Comparison of ENCODE assay signal across 10 cellular contexts in the genomic region with DNA sequence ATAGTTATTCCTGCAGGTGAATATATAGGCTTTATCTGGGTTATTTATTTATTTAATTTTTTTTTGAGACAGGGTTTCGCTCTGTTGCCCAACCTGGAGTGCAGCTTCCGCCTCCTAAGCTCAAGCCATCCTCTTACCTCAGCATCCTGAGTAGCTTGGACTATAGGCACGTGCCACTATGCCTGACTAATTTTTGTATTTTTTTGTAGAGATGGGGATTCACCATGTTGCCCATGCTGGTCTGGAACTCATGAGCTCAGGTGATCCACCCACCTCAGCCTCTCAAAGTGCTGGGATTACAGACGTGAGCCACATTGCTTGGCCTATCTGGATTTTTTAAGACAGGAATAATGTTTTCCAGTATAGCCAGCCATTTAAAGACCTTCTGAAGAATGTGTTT. TPM values are rescaled to one million over a fixed set of nuclear protein-coding genes. Genes with fewer than 3 reads are reported as not detected.
DNase-seq lines count a peak whose midpoint lies in the region; ATAC-seq and TF ChIP-seq lines count a peak whose summit lies in the region.
"Had no signal": no experiment of that assay in that cellular context is flagged by ENCODE, and none has a peak within 500 bp of the region (broad histone marks: within the 10 kb centered on the region; RNA-seq: fewer than 3 reads in every experiment).

No MANE protein-coding gene starts in this region.

- peak overlapping the region; percentile 90 to 99 (median 97) for H3K4me3 Mint-ChIP-seq in nephron

- H3K9me3 Mint-ChIP-seq in nephron = no peaks in the 10 kb centered on the region

- H3K79me2 ChIP-seq in Loucy (ENCODE audit: insufficient read depth, low read length) = peaks cover 63% of the 10 kb centered on the region

- no peak for ATAC-seq in HG03280 (IDR thresholded peaks at IDR 0.05; ENCODE audit: unreplicated experiment)
- ATAC-seq in GM21381 (IDR thresholded peaks at IDR 0.05; ENCODE audit: unreplicated experiment) = no peak
- ATAC-seq: left cardiac atrium had no signal

- H3K27ac Mint-ChIP-seq in nephron = peak overlapping the region in 1 of 3 experiments; percentile 3

- no peak overlapping the region for H2AFZ ChIP-seq in Loucy (ENCODE audit: low read length)

- no peak overlapping the region for H3K27ac ChIP-seq in Peyer's patch

- peaks cover 54% of the 10 kb centered on the region for H3K36me3 Mint-ChIP-seq in nephron (ENCODE audit: low read depth)

- peaks cover 25% of the 10 kb centered on the region for H3K4me1 Mint-ChIP-seq in nephron

- H3F3A ChIP-seq in Loucy (ENCODE audit: low read depth) = peaks cover 12% of the 10 kb centered on the region; the same call in 1 of the 2 replicates

- H3K4me1 ChIP-seq in Loucy (ENCODE audit: insufficient read depth, low read length, poor library complexity, severe bottlenecking) = peaks cover 28% of the 10 kb centered on the region
- H3K4me1 ChIP-seq in Peyer's patch = peaks cover 0 to 21% (median 6%) of the 10 kb centered on the region in 4 donors

- H4K20me1 ChIP-seq in Loucy (ENCODE audit: insufficient read depth, low read length, poor library complexity, severe bottlenecking) = peaks cover 58% of the 10 kb centered on the region

- no peaks in the 10 kb centered on the region for H3K27me3 Mint-ChIP-seq in nephron (ENCODE audit: low read depth)

- H3K36me3 ChIP-seq in Loucy (ENCODE audit: insufficient read depth, low read length) = peaks cover 53% of the 10 kb centered on the region
- peaks cover 0 to 40% (median 0%) of the 10 kb centered on the region in 3 donors for H3K36me3 ChIP-seq in Peyer's patch

- TF ChIP-seq CTCF in GM12865 (IDR thresholded peaks at IDR 0.05; ENCODE audit: insufficient read depth, low read depth, low read length, missing control alignments) (no peak), Loucy (conservative IDR thresholded peaks at IDR 0.05; ENCODE audit: low read length) (no peak), astrocyte of the spinal cord (IDR thresholded peaks at IDR 0.05; ENCODE audit: low read depth, low read length) (no peak), nephron (IDR thresholded peaks at IDR 0.05; ENCODE audit: unreplicated experiment in 3 of 3) (no peak), Peyer's patch (IDR thresholded peaks at IDR 0.05) (no peak)

- in situ Hi-C loops in astrocyte of the spinal cord (cut with HindIII; ENCODE audit: low sequenced_read_pairs) = no loop called here

- H3K9me2 ChIP-seq in Loucy (replicated peaks; ENCODE audit: low read depth, low read length) = no peaks in the 10 kb centered on the region

- H3K4me2 ChIP-seq in Loucy (ENCODE audit: low read depth, low read length, poor library complexity, severe bottlenecking) = peak overlapping the region; percentile 96

- DNase-seq in GM12865 (ENCODE audit: low read depth) = peak; percentile 64
- no peak for DNase-seq in astrocyte of the spinal cord (ENCODE audit: low read depth, low spot score)
- no peak for DNase-seq in Peyer's patch
- DNase-seq in cortex of kidney (lab: John Stamatoyannopoulos, UW) = no peak
- DNase-seq: amniotic stem cell, left cardiac atrium had no signal

- H3K27me3 ChIP-seq in Loucy (ENCODE audit: insufficient read depth, low read length, poor library complexity, severe bottlenecking) (peaks cover 9% of the 10 kb centered on the region), Peyer's patch (no peaks in the 10 kb centered on the region)

- peak overlapping the region; percentile 96 for H3K4me3 ChIP-seq in GM12865 (ENCODE audit: low read depth, low read length)
- peak overlapping the region; percentile 99 for H3K4me3 ChIP-seq in Loucy (ENCODE audit: low read length, poor library complexity, severe bottlenecking)
- peak overlapping the region; percentile 79 for H3K4me3 ChIP-seq in astrocyte of the spinal cord (ENCODE audit: low read depth, low read length)
- no peak overlapping the region for H3K4me3 ChIP-seq in Peyer's patch

- H3K9ac ChIP-seq in Loucy (ENCODE audit: low read depth, low read length, poor library complexity, severe bottlenecking) = peak overlapping the region; percentile 97

- no peak for TF ChIP-seq POLR2A in Peyer's patch (IDR thresholded peaks at IDR 0.05)

- H3K9me3 ChIP-seq in Loucy (ENCODE audit: insufficient read depth, low read depth, low read length) (no peaks in the 10 kb centered on the region), Peyer's patch (no peaks in the 10 kb centered on the region)

RNA-seq across cellular contexts. Expression of a gene that starts 2.0 kb away (rescaled TPM):
- total RNA-seq in Peyer's patch = 100 to 1,000 TPM in 2 of 4 donors, 10 to 100 TPM in 2; 48.4 to 154 (median 114) TPM

RNA-seq across cellular contexts. Expression of a gene that starts 34.8 kb away (rescaled TPM):
- 100 to 1,000 TPM in 1 of 4 donors, 1 to 10 TPM in 3; 5.3 to 115 (median 9.0) TPM for total RNA-seq in Peyer's patch

Comparison
In these comparisons a context has a peak if more than half of its experiments do, and no peak if none do; other contexts are left out.
1. H3K4me3 ChIP-seq: peak in GM12865 (single experiment), Loucy (single experiment) and astrocyte of the spinal cord (single experiment); none in Peyer's patch (0 of 4).